ENCODE assay signal across 8 cellular contexts in the genomic region with DNA sequence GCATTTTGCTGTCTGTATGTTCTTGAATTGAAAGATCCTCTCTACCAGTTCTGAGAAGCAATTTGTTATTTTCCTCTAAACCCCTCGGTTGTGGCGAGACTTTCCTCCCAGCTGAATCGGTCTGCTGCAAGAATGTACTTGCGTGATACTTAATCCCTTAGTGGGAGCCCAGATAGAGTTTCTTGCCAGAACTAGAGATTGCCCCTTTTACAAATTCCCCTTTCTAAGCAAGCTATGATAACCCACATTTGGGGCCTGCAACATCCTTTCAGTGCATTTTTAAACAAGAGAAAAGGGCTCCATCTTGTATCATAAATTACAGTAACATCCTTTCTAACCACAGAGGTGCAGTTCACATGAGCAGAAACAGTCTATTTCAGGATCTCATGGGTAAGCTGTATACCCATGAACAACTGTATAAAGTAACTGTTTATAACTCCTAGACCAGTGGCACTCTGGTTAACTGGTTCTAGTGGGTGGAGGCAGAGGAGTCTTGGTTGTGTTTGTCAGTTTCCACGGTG.
DNase-seq lines count a peak whose midpoint lies in the region; ATAC-seq and TF ChIP-seq lines count a peak whose summit lies in the region.

No MANE protein-coding gene starts in this region.

- peak overlapping the region; percentile 29 for H3K4me3 Mint-ChIP-seq in activated naive CD4-positive, alpha-beta T cell treated with anti-CD3 and anti-CD28 coated beads, Interleukin-2, amount 10 ng/mL, durations not matched to agents 7 days and 5 days

- intact Hi-C loops in colonic mucosa (cut with DNase I), result no loop called here

- WGBS in gastroesophageal sphincter (ENCODE audit: low coverage in 1 of 2), 2 donors, result 45 to 87% methylated on average over 4 to 5 of the region's 5 CpGs

- peaks cover 1% of the 10 kb centered on the region for H3K36me3 Mint-ChIP-seq in activated naive CD4-positive, alpha-beta T cell treated with anti-CD3 and anti-CD28 coated beads, Interleukin-2, amount 10 ng/mL, durations not matched to agents 7 days and 5 days

- no peak for TF ChIP-seq EP300 in gastroesophageal sphincter (IDR thresholded peaks at IDR 0.05)

- H3K27me3 ChIP-seq in colonic mucosa (no peaks in the 10 kb centered on the region), gastroesophageal sphincter (no peaks in the 10 kb centered on the region)

- H3K27me3 Mint-ChIP-seq in activated naive CD4-positive, alpha-beta T cell treated with anti-CD3 and anti-CD28 coated beads, Interleukin-2, amount 10 ng/mL, durations not matched to agents 7 days and 5 days, result no peaks in the 10 kb centered on the region

- CTCF ChIA-PET in activated naive CD4-positive, alpha-beta T cell treated with anti-CD3 and anti-CD28 coated beads, Interleukin-2, amount 10 ng/mL, durations not matched to agents 7 days and 5 days (lab: Charles Lee), result interaction anchor here (0.8 to 2.6 kb wide), 7 partner anchors 17 to 209 kb away, joined by 3 to 15 read pairs (median 5); no protein-coding TSS in a partner anchor

- no peak overlapping the region for H3K9ac ChIP-seq in colonic mucosa (ENCODE audit: low read depth in 2 of 2, low read length in 2 of 2)

- H3K27ac ChIP-seq in colonic mucosa, result peak overlapping the region; percentile 33
- H3K27ac ChIP-seq in gastroesophageal sphincter, result peak overlapping the region in 2 of 4 donors; percentile 35 to 52

- no peaks in the 10 kb centered on the region for H3K4me1 ChIP-seq in colonic mucosa
- H3K4me1 ChIP-seq in gastroesophageal sphincter, result peaks cover 0 to 24% (median 8%) of the 10 kb centered on the region in 3 donors

- no peaks in the 10 kb centered on the region for H3K9me3 Mint-ChIP-seq in activated naive CD4-positive, alpha-beta T cell treated with anti-CD3 and anti-CD28 coated beads, Interleukin-2, amount 10 ng/mL, durations not matched to agents 7 days and 5 days

- H3K4me3 ChIP-seq in colonic mucosa (no peak overlapping the region), gastroesophageal sphincter (no peak overlapping the region)

- no peaks in the 10 kb centered on the region for H3K9me3 ChIP-seq in colonic mucosa
- no peaks in the 10 kb centered on the region for H3K9me3 ChIP-seq in gastroesophageal sphincter

- no peak for TF ChIP-seq CTCF in colonic mucosa (IDR thresholded peaks at IDR 0.05)
- TF ChIP-seq CTCF in gastroesophageal sphincter (IDR thresholded peaks at IDR 0.05), result no peak

- H3K4me1 Mint-ChIP-seq in activated naive CD4-positive, alpha-beta T cell treated with anti-CD3 and anti-CD28 coated beads, Interleukin-2, amount 10 ng/mL, durations not matched to agents 7 days and 5 days, result peaks cover 62% of the 10 kb centered on the region

- ATAC-seq in gastroesophageal sphincter (no peak), HG03135 (IDR thresholded peaks at IDR 0.05; ENCODE audit: unreplicated experiment) (no peak)

- no peak for TF ChIP-seq POLR2A in gastroesophageal sphincter (IDR thresholded peaks at IDR 0.05)

- H3K36me3 ChIP-seq in colonic mucosa, result no peaks in the 10 kb centered on the region
- H3K36me3 ChIP-seq in gastroesophageal sphincter, result no peaks in the 10 kb centered on the region

- DNase-seq in activated naive CD4-positive, alpha-beta T cell treated with anti-CD3 and anti-CD28 coated beads, Interleukin-2, amount 10 ng/mL, durations not matched to agents 7 days and 5 days, result peak; percentile 67
- no peak for DNase-seq in activated naive CD4-positive, alpha-beta T cell treated with Interleukin-2 at 50 U/mL for 16 hours
- DNase-seq in MV-4-11 (lab: John Stamatoyannopoulos, UW) (peak; percentile 99), colonic mucosa (no peak), SW 1271 (lab: John Stamatoyannopoulos, UW) (no peak)
- DNase-seq in stimulated activated CD8-positive, alpha-beta memory T cell treated with anti-CD3 and anti-CD28 coated beads, Interleukin-4, amount 100 ng/mL, for 48 hours, result peak; percentile 47

- peak overlapping the region; percentile 95 for H3K27ac Mint-ChIP-seq in activated naive CD4-positive, alpha-beta T cell treated with anti-CD3 and anti-CD28 coated beads, Interleukin-2, amount 10 ng/mL, durations not matched to agents 7 days and 5 days

Comparison
In these comparisons a context has a peak if more than half of its experiments do, and no peak if none do; other contexts are left out.
1. DNase-seq: peak in activated naive CD4-positive, alpha-beta T cell treated with anti-CD3 and anti-CD28 coated beads, Interleukin-2, amount 10 ng/mL, durations not matched to agents 7 days and 5 days (single experiment), MV-4-11 (single experiment) and stimulated activated CD8-positive, alpha-beta memory T cell treated with anti-CD3 and anti-CD28 coated beads, Interleukin-4, amount 100 ng/mL, for 48 hours (single experiment); none in activated naive CD4-positive, alpha-beta T cell treated with Interleukin-2 at 50 U/mL for 16 hours (single experiment), colonic mucosa (single experiment) and SW 1271 (0 of 2).